ENCODE assay signal across 8 cellular contexts in genomic region chr4:170259631-170260153, GRCh38.
DNase-seq lines count a peak whose midpoint lies in the region; FAIRE-seq and TF ChIP-seq lines count a peak whose summit lies in the region.

No MANE protein-coding gene starts in this region.

- TF ChIP-seq CTCF in GM06990 (IDR thresholded peaks at IDR 0.05; ENCODE audit: insufficient read depth, low read length, poor library complexity, severe bottlenecking) (peak; percentile 88), H9 (conservative IDR thresholded peaks at IDR 0.05) (peak; percentile 100), KMS-11 (conservative IDR thresholded peaks at IDR 0.05; ENCODE audit: low read depth, low read length) (peak; percentile 99), OCI-LY7 (conservative IDR thresholded peaks at IDR 0.05; ENCODE audit: low read length) (peak; percentile 100), brain (conservative IDR thresholded peaks at IDR 0.05) (peak; percentile 93 to 98)

- H3K23me2 ChIP-seq in H9 (ENCODE audit: insufficient read length, low read depth, low read length, poor library complexity, severe bottlenecking), result no peaks in the 10 kb centered on the region

- H3K4me3 Mint-ChIP-seq in H9, result no peak overlapping the region
- H3K4me3 Mint-ChIP-seq in brain, result no peak overlapping the region

- peak; percentile 64 for DNase-seq in GM06990 (ENCODE audit: extremely low read depth, insufficient read length)
- peak; percentile 94 for DNase-seq in H9
- DNase-seq in OCI-LY7 (ENCODE audit: low spot score), result peak; percentile 88
- peak; percentile 97 for DNase-seq in islet precursor cell
- peak; percentile 0 for DNase-seq in stimulated activated CD8-positive, alpha-beta memory T cell treated with anti-CD3 and anti-CD28 coated beads, Interleukin-15, amount 100 ng/mL, for 24 hours (ENCODE audit: low read depth)

- no peak overlapping the region for H3T11ph ChIP-seq in H9 (ENCODE audit: low read length)

- no peaks in the 10 kb centered on the region for H3K27me3 ChIP-seq in GM06990 (replicated peaks; ENCODE audit: control insufficient read depth, insufficient read depth, low read length)
- no peaks in the 10 kb centered on the region for H3K27me3 ChIP-seq in H9 (ENCODE audit: insufficient read depth, low read length)
- no peaks in the 10 kb centered on the region for H3K27me3 ChIP-seq in KMS-11 (ENCODE audit: insufficient read depth, low read depth)

- H3K9me2 ChIP-seq in OCI-LY7 (ENCODE audit: insufficient read depth, low read length), result no peaks in the 10 kb centered on the region

- no peaks in the 10 kb centered on the region for H3K79me1 ChIP-seq in H9 (ENCODE audit: insufficient read depth, low read depth, low read length, poor library complexity, severe bottlenecking)

- no TSS peak for BruUV-seq in OCI-LY7 (replicated peaks; lab: Mats Ljungman, UMichigan)

- POLR2A ChIA-PET in OCI-LY7 (lab: Charles Lee), result interaction anchor here (0.5 to 1.0 kb wide), 2 partner anchors 10 to 1453 kb away, joined by 3 read pairs; no protein-coding TSS in a partner anchor

- no peak overlapping the region for H2BK12ac ChIP-seq in H9 (ENCODE audit: insufficient read length, low read depth, low read length)

- no peak overlapping the region for H4K8ac ChIP-seq in H9 (replicated peaks; ENCODE audit: insufficient read length, low read depth, low read length)

- H3K4me1 Mint-ChIP-seq in H9 (peaks cover 7 to 15% of the 10 kb centered on the region in 2 experiments), brain (no peaks in the 10 kb centered on the region)

- intact Hi-C loops in OCI-LY7 (cut with micrococcal nuclease; ENCODE audit: unreplicated experiment), result loop anchor here (1.0 kb wide), 3 partner anchors 116 to 594 kb away; no protein-coding TSS in a partner anchor

- no peak overlapping the region for H2AK5ac ChIP-seq in H9 (ENCODE audit: insufficient read length, low read length)

- H4K5ac ChIP-seq in H9 (ENCODE audit: insufficient read length, low read depth, low read length), result no peak overlapping the region

- no peak overlapping the region for H3K4me2 ChIP-seq in H9 (ENCODE audit: insufficient read depth, insufficient read length, low read length)
- H3K4me2 ChIP-seq in KMS-11, result no peak overlapping the region
- no peak overlapping the region for H3K4me2 ChIP-seq in OCI-LY7 (ENCODE audit: low read length)

- no peak overlapping the region for H2BK120ac ChIP-seq in H9 (ENCODE audit: low read depth, low read length, poor library complexity, severe bottlenecking)

- H3K27ac ChIP-seq in H9 (ENCODE audit: insufficient read length, low read depth, low read length), result no peak overlapping the region
- no peak overlapping the region for H3K27ac ChIP-seq in KMS-11
- no peak overlapping the region for H3K27ac ChIP-seq in OCI-LY7 (ENCODE audit: low read depth, low read length, poor library complexity, severe bottlenecking)

- no peak overlapping the region for H3K4ac ChIP-seq in H9 (ENCODE audit: low read depth, low read length)

- H3K4me3 ChIP-seq in GM06990 (replicated peaks; ENCODE audit: low read depth, low read length) (no peak overlapping the region), KMS-11 (IDR thresholded peaks at IDR 0.05; ENCODE audit: insufficient read depth, low read depth, low read length) (no peak overlapping the region), OCI-LY7 (ENCODE audit: low read depth, low read length, poor library complexity, severe bottlenecking) (no peak overlapping the region)

- H3K18ac ChIP-seq in H9 (ENCODE audit: insufficient read length, low read depth, low read length), result no peak overlapping the region

- H4K20me1 ChIP-seq in H9 (ENCODE audit: control insufficient read depth, insufficient read depth, insufficient read length), result no peaks in the 10 kb centered on the region
- H4K20me1 ChIP-seq in KMS-11 (ENCODE audit: insufficient read depth), result no peaks in the 10 kb centered on the region
- no peaks in the 10 kb centered on the region for H4K20me1 ChIP-seq in OCI-LY7 (ENCODE audit: insufficient read depth, low read length)

- no peaks in the 10 kb centered on the region for H3K79me2 ChIP-seq in H9 (ENCODE audit: insufficient read depth, low read length)
- no peaks in the 10 kb centered on the region for H3K79me2 ChIP-seq in KMS-11 (ENCODE audit: insufficient read depth, low read depth)
- no peaks in the 10 kb centered on the region for H3K79me2 ChIP-seq in OCI-LY7 (ENCODE audit: insufficient read depth, low read depth, low read length)

- H3K9me3 Mint-ChIP-seq in H9 (peaks cover 0 to 2% of the 10 kb centered on the region in 2 experiments; a peak in 1 of 5 replicates), brain (peaks cover 0 to 3% (median 0%) of the 10 kb centered on the region in 5 experiments)

- H3K9ac ChIP-seq in H9 (ENCODE audit: extremely low read depth, insufficient read length, low read length) (no peak overlapping the region), KMS-11 (no peak overlapping the region)

- H2BK15ac ChIP-seq in H9 (ENCODE audit: low read depth, low read length), result no peak overlapping the region

- no CpG with 5 or more reads among the region's 6 CpGs for WGBS in H9 (ENCODE audit: extremely low coverage, insufficient read length, low lambda C conversion rate)

- H3K27ac Mint-ChIP-seq in H9, result no peak overlapping the region
- no peak overlapping the region for H3K27ac Mint-ChIP-seq in brain

- no peak overlapping the region for H2BK20ac ChIP-seq in H9 (ENCODE audit: low read depth, low read length, poor library complexity, severe bottlenecking)

- no peak overlapping the region for H3K14ac ChIP-seq in H9 (ENCODE audit: insufficient read depth, low read length)

- H4K91ac ChIP-seq in H9 (ENCODE audit: insufficient read length, low read depth, low read length), result no peak overlapping the region

- H3K27me3 Mint-ChIP-seq in H9 (ENCODE audit: low read depth) (no peaks in the 10 kb centered on the region), brain (no peaks in the 10 kb centered on the region)

- H3K4me1 ChIP-seq in H9 (ENCODE audit: insufficient read depth, low read length) (no peaks in the 10 kb centered on the region; the same call in 1 of the 2 replicates), KMS-11 (ENCODE audit: low read depth, poor library complexity, severe bottlenecking) (no peaks in the 10 kb centered on the region), OCI-LY7 (ENCODE audit: insufficient read depth, low read length, poor library complexity, severe bottlenecking) (no peaks in the 10 kb centered on the region)

- no peak overlapping the region for H3K23ac ChIP-seq in H9 (ENCODE audit: insufficient read length, low read depth, low read length)

- no peaks in the 10 kb centered on the region for H3K9me3 ChIP-seq in H9 (ENCODE audit: control insufficient read depth, low read depth, low read length)
- H3K9me3 ChIP-seq in OCI-LY7 (ENCODE audit: low read length), result no peaks in the 10 kb centered on the region

- H3K36me3 Mint-ChIP-seq in H9 (ENCODE audit: insufficient read depth in 1 of 3, low read depth in 3 of 3) (no peaks in the 10 kb centered on the region), brain (no peaks in the 10 kb centered on the region)

- no peaks in the 10 kb centered on the region for H3K36me3 ChIP-seq in GM06990 (ENCODE audit: control insufficient read depth, insufficient read depth, low read length)
- no peaks in the 10 kb centered on the region for H3K36me3 ChIP-seq in KMS-11 (ENCODE audit: insufficient read depth)
- H3K36me3 ChIP-seq in OCI-LY7 (ENCODE audit: insufficient read depth, low read length), result no peaks in the 10 kb centered on the region

- H2AFZ ChIP-seq in H9 (ENCODE audit: low read length) (no peak overlapping the region), KMS-11 (ENCODE audit: low read depth) (no peak overlapping the region; the same call in 1 of the 2 replicates), OCI-LY7 (ENCODE audit: low read length) (no peak overlapping the region)

- H3K56ac ChIP-seq in H9 (ENCODE audit: insufficient read length, low read depth, low read length), result no peak overlapping the region

- FAIRE-seq in A204.1 (lab: Jason Lieb, UNC), result peak; percentile 98

- no peak overlapping the region for H2BK5ac ChIP-seq in H9 (ENCODE audit: insufficient read length, low read length)

- CTCF ChIA-PET in OCI-LY7 (lab: Charles Lee; ENCODE audit: unreplicated experiment), result interaction anchor here (1.2 to 1.5 kb wide), 4 partner anchors 9 to 133 kb away, joined by 3 to 4 read pairs (median 3); no protein-coding TSS in a partner anchor

Comparison
In these comparisons a context has a peak if more than half of its experiments do, and no peak if none do; other contexts are left out.
1. DNase-seq: peak in every context shown above with its lines; median percentile 97 in islet precursor cell; 94 in H9; 88 in OCI-LY7; 64 in GM06990; 0 in stimulated activated CD8-positive, alpha-beta memory T cell treated with anti-CD3 and anti-CD28 coated beads, Interleukin-15, amount 100 ng/mL, for 24 hours.